Comparison of ENCODE assay signal across 1 cellular context in genomic region chr6:155795173-155795796, GRCh38.
TF ChIP-seq lines count a peak whose summit lies in the region.

No MANE protein-coding gene starts in this region.

TF ChIP-seq in SK-N-SH, 30 proteins besides CTCF, POLR2A, EP300 and RAD21 (continued from another document):
- TF ChIP-seq ZBTB33 (IDR thresholded peaks at IDR 0.05; ENCODE audit: borderline replicate concordance, low read depth), result peak; percentile 43; the same call in 1 of the 2 replicates
- TF ChIP-seq FOXJ3 (CRISPR knock-in tag; IDR thresholded peaks at IDR 0.05), result no peak
- peak; percentile 57 for TF ChIP-seq JUND (IDR thresholded peaks at IDR 0.05)
- TF ChIP-seq FOXM1 (IDR thresholded peaks at IDR 0.05; ENCODE audit: low read depth), result 0 out of 2 replicates have a peak, but pooled peaks have one; percentile 18
- no peak; the same call in 1 of the 2 replicates for TF ChIP-seq FOSL2 (IDR thresholded peaks at IDR 0.05; ENCODE audit: borderline replicate concordance, low read depth)
- no peak for TF ChIP-seq TAF1 (IDR thresholded peaks at IDR 0.05; ENCODE audit: borderline replicate concordance, low read depth, low read length)
- no peak for TF ChIP-seq POLR2AphosphoS5 (IDR thresholded peaks at IDR 0.05; ENCODE audit: low read depth, low read length)
- TF ChIP-seq MEF2A (IDR thresholded peaks at IDR 0.05; ENCODE audit: borderline replicate concordance, low read depth), result peak; percentile 43; the same call in 1 of the 2 replicates
